Comparison of ENCODE assay signal across 1 cellular context in genomic region chr22:26587991-26588613, GRCh38.
TF ChIP-seq lines count a peak whose summit lies in the region.

No MANE protein-coding gene starts in this region.

TF ChIP-seq in SK-N-SH, 30 proteins besides CTCF, POLR2A, EP300 and RAD21 (continued from another document):
- TF ChIP-seq ZBTB33 (IDR thresholded peaks at IDR 0.05; ENCODE audit: borderline replicate concordance, low read depth) (no peak), SIN3A (IDR thresholded peaks at IDR 0.05; ENCODE audit: borderline replicate concordance, low read depth, low read length) (no peak), TCF12 (IDR thresholded peaks at IDR 0.05) (no peak), MEF2A (IDR thresholded peaks at IDR 0.05; ENCODE audit: borderline replicate concordance, low read depth) (no peak), FOXJ3 (CRISPR knock-in tag; IDR thresholded peaks at IDR 0.05) (no peak)
TF ChIP-seq in SK-N-SH: peak in this region for 0.
